1 cellular context compared by ENCODE assay signal in the genomic region with DNA sequence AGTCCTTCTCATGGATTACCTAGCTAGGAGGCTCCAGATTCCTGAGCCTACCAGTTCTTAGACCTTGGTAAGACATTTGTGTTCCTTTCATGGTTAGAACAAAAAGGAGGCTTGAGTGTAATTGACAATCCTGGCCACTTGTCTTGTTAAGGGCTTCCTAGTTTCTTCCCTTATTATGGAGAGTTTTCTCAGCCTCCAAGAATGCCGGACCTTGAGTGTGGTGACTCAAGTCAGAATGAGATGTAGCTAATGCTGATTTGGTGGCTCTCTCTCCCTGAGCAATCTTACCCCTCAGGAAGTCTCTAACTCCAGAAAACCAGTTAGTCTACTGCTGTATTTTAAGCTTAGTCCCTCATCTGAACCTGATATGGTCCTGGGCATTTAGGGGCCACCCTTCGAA.
TF ChIP-seq lines count a peak whose summit lies in the region.

No MANE protein-coding gene starts in this region.

TF ChIP-seq in WTC11, 78 proteins besides CTCF, POLR2A, EP300 and RAD21 (continued from another document):
- TF ChIP-seq, protein P1, sequence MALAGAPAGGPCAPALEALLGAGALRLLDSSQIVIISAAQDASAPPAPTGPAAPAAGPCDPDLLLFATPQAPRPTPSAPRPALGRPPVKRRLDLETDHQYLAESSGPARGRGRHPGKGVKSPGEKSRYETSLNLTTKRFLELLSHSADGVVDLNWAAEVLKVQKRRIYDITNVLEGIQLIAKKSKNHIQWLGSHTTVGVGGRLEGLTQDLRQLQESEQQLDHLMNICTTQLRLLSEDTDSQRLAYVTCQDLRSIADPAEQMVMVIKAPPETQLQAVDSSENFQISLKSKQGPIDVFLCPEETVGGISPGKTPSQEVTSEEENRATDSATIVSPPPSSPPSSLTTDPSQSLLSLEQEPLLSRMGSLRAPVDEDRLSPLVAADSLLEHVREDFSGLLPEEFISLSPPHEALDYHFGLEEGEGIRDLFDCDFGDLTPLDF (CRISPR knock-in tag; IDR thresholded peaks at IDR 0.05) = no peak
- TF ChIP-seq ATF6 (CRISPR knock-in tag; IDR thresholded peaks at IDR 0.05) (no peak), NFATC4 (CRISPR knock-in tag; IDR thresholded peaks at IDR 0.05) (no peak), ZNF317 (CRISPR knock-in tag; IDR thresholded peaks at IDR 0.05; ENCODE audit: borderline replicate concordance, low read depth) (no peak), CREM (CRISPR knock-in tag; IDR thresholded peaks at IDR 0.05) (no peak)
- TF ChIP-seq, protein P2, sequence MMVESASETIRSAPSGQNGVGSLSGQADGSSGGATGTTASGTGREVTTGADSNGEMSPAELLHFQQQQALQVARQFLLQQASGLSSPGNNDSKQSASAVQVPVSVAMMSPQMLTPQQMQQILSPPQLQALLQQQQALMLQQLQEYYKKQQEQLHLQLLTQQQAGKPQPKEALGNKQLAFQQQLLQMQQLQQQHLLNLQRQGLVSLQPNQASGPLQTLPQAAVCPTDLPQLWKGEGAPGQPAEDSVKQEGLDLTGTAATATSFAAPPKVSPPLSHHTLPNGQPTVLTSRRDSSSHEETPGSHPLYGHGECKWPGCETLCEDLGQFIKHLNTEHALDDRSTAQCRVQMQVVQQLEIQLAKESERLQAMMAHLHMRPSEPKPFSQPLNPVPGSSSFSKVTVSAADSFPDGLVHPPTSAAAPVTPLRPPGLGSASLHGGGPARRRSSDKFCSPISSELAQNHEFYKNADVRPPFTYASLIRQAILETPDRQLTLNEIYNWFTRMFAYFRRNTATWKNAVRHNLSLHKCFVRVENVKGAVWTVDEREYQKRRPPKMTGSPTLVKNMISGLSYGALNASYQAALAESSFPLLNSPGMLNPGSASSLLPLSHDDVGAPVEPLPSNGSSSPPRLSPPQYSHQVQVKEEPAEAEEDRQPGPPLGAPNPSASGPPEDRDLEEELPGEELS (CRISPR knock-in tag; IDR thresholded peaks at IDR 0.05) = no peak
- TF ChIP-seq, protein P3, sequence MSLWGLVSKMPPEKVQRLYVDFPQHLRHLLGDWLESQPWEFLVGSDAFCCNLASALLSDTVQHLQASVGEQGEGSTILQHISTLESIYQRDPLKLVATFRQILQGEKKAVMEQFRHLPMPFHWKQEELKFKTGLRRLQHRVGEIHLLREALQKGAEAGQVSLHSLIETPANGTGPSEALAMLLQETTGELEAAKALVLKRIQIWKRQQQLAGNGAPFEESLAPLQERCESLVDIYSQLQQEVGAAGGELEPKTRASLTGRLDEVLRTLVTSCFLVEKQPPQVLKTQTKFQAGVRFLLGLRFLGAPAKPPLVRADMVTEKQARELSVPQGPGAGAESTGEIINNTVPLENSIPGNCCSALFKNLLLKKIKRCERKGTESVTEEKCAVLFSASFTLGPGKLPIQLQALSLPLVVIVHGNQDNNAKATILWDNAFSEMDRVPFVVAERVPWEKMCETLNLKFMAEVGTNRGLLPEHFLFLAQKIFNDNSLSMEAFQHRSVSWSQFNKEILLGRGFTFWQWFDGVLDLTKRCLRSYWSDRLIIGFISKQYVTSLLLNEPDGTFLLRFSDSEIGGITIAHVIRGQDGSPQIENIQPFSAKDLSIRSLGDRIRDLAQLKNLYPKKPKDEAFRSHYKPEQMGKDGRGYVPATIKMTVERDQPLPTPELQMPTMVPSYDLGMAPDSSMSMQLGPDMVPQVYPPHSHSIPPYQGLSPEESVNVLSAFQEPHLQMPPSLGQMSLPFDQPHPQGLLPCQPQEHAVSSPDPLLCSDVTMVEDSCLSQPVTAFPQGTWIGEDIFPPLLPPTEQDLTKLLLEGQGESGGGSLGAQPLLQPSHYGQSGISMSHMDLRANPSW (CRISPR knock-in tag; conservative IDR thresholded peaks at IDR 0.05; ENCODE audit: low read depth) = no peak
